Comparison of ENCODE assay signal across 8 cellular contexts in genomic region chr1:2189459-2190425, GRCh38. TPM values are rescaled to one million over a fixed set of nuclear protein-coding genes. Genes with fewer than 3 reads are reported as not detected.
DNase-seq lines count a peak whose midpoint lies in the region; TF ChIP-seq lines count a peak whose summit lies in the region.

No MANE protein-coding gene starts in this region.

- H3K27ac ChIP-seq in rectal smooth muscle tissue (ENCODE audit: low read depth, low read length) = peak overlapping the region; percentile 99
- peak overlapping the region; percentile 93 for H3K27ac ChIP-seq in vagina

- H3K4me3 ChIP-seq in Caco-2 (ENCODE audit: low read depth, low read length) (peak overlapping the region; percentile 47), rectal smooth muscle tissue (ENCODE audit: low read length) (peak overlapping the region; percentile 88), vagina (peak overlapping the region; percentile 51 to 57)

- peak overlapping the region; percentile 75 for H3K4me3 Mint-ChIP-seq in Caco-2 (ENCODE audit: unreplicated experiment)

- H3K9me3 ChIP-seq in Caco-2 = no peaks in the 10 kb centered on the region
- no peaks in the 10 kb centered on the region for H3K9me3 ChIP-seq in vagina

- TF ChIP-seq POLR2A in vagina (IDR thresholded peaks at IDR 0.05) = peak in 1 of 2 donors; percentile 48

- CTCF ChIA-PET in Caco-2 (lab: Charles Lee) = interaction anchor here (1.0 to 1.5 kb wide), 4 partner anchors 14 to 125 kb away, joined by 3 to 5 read pairs (median 4); no protein-coding TSS in a partner anchor

- TF ChIP-seq CTCF in Caco-2 (IDR thresholded peaks at IDR 0.05; ENCODE audit: insufficient read depth in 1 of 2, low read depth in 1 of 2, low read length in 1 of 2, severe bottlenecking in 1 of 2, unreplicated experiment in 1 of 2) (no peak), vagina (IDR thresholded peaks at IDR 0.05) (no peak)

- H3K36me3 ChIP-seq in Caco-2 (ENCODE audit: control insufficient read depth, insufficient read depth, low read length) (no peaks in the 10 kb centered on the region; the same call in 1 of the 2 replicates), rectal smooth muscle tissue (ENCODE audit: control insufficient read depth, insufficient read depth, low read length) (no peaks in the 10 kb centered on the region), vagina (peaks cover 0 to 4% of the 10 kb centered on the region in 2 donors)

- H3K4me1 ChIP-seq in Caco-2 (peaks cover 6% of the 10 kb centered on the region), rectal smooth muscle tissue (ENCODE audit: control insufficient read depth, insufficient read depth, low read length) (peaks cover 32% of the 10 kb centered on the region), vagina (peaks cover 51% of the 10 kb centered on the region)

- H3K27ac Mint-ChIP-seq in Caco-2 (ENCODE audit: unreplicated experiment) = peak overlapping the region; percentile 75

- intact Hi-C loops in Caco-2 (cut with micrococcal nuclease; ENCODE audit: unreplicated experiment) = no loop called here
- intact Hi-C loops in vagina (cut with DNase I) = loop anchor here (10.0 kb wide), 1 partner anchor 355 kb away; no protein-coding TSS in a partner anchor

- POLR2A ChIA-PET in Caco-2 (lab: Charles Lee) = interaction anchor here (0.6 kb wide), 1 partner anchor 17 kb away, joined by 4 read pairs; no protein-coding TSS in a partner anchor

- H3K9ac ChIP-seq in rectal smooth muscle tissue (ENCODE audit: low read length) = peak overlapping the region; percentile 25

- no peaks in the 10 kb centered on the region for H3K27me3 Mint-ChIP-seq in Caco-2 (ENCODE audit: insufficient read depth, unreplicated experiment)

- H3K36me3 Mint-ChIP-seq in Caco-2 (ENCODE audit: insufficient read depth, unreplicated experiment) = peaks cover 24% of the 10 kb centered on the region

- TSS peak; percentile 39 for BruUV-seq in Caco-2 (replicated peaks; lab: Mats Ljungman, UMichigan)

- DNase-seq in Caco-2 = peak; percentile 93 to 94
- DNase-seq in GOT3 (lab: John Stamatoyannopoulos, UW) = peak; percentile 85
- peak; percentile 65 for DNase-seq in NCI-H1694 (lab: John Stamatoyannopoulos, UW)
- DNase-seq in T-helper 9 cell = peak; percentile 87
- DNase-seq in astrocyte of the hippocampus (ENCODE audit: low read depth, low spot score) = peak; percentile 98
- peak; percentile 94 for DNase-seq in hepatic stellate cell (ENCODE audit: low spot score)
- DNase-seq in vagina (ENCODE audit: extremely low spot score in 2 of 2) = peak in 1 of 2 donors; percentile 96

- no peaks in the 10 kb centered on the region for H3K4me1 Mint-ChIP-seq in Caco-2 (ENCODE audit: low read depth, unreplicated experiment)

- no peaks in the 10 kb centered on the region for H3K9me3 Mint-ChIP-seq in Caco-2 (ENCODE audit: unreplicated experiment)

- H3K27me3 ChIP-seq in Caco-2 (replicated peaks; ENCODE audit: control insufficient read depth, insufficient read depth, low read length) (no peaks in the 10 kb centered on the region), rectal smooth muscle tissue (ENCODE audit: control insufficient read depth, insufficient read depth, low read length) (no peaks in the 10 kb centered on the region), vagina (no peaks in the 10 kb centered on the region)

RNA-seq across cellular contexts. Expression of gene FAAP20, which starts 4.8 kb away (rescaled TPM):
- total RNA-seq in Caco-2 (2022) (62.5 and 72.4 TPM in 2 replicates), vagina (92.3 TPM)

RNA-seq across cellular contexts. Expression of gene SKI, which starts 38.4 kb away (rescaled TPM):
- total RNA-seq in Caco-2 (2022) (38.2 and 39.8 TPM in 2 replicates), vagina (53.8 TPM)
